8 cellular contexts compared by ENCODE assay signal in the genomic region with DNA sequence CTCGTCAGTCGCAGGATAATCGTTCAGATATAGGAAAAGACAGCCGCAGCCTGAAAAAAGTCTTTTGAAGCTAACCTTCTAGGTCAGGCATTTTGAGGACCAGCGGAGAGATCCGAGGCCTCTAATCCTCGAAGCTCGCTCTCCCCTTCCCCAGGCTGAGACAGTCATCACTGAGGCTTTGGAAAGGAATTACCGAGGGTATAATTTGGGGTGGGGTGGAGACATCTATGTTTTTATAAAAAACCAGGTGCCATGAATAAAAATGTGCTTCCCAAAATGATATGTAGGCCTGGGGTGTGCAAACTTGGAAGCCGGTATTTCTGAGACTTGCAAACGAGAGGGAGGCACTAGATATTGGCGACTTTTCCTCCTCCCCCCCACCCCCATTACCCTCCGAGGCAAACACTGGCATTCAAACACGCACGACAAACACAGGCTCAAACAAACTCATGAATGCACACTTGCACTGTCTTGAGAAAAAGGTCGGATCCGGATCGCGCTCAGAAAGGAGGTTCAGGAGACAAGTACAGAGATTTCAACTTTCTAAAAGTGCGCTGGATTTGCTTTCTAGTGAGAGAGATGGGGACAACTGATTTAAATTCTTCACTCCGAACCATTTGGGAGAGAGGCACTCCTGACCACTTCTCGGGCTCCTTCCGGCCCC. TPM values are rescaled to one million over a fixed set of nuclear protein-coding genes. Genes with fewer than 3 reads are reported as not detected.
A peak's percentile ranks its signal among the peaks of the same experiment; 100 is the strongest.
DNase-seq lines count a peak whose midpoint lies in the region; TF ChIP-seq lines count a peak whose summit lies in the region.
"Had no signal": no experiment of that assay in that cellular context is flagged by ENCODE, and none has a peak within 500 bp of the region (broad histone marks: within the 10 kb centered on the region; RNA-seq: fewer than 3 reads in every experiment).

No MANE protein-coding gene starts in this region.

- POLR2A ChIA-PET in activated CD4-positive, alpha-beta memory T cell treated with anti-CD3 and anti-CD28 coated beads, Interleukin-2, amount 10 ng/mL, durations not matched to agents 7 days and 5 days (lab: Charles Lee): no interaction called here

- DNase-seq in HAP-1 (ENCODE audit: low spot score in 2 of 2) (no peak), hepatocyte (ENCODE audit: low spot score) (no peak), SW480 (ENCODE audit: low spot score) (no peak), NCI-H146 (lab: John Stamatoyannopoulos, UW) (no peak)
- DNase-seq in activated CD4-positive, alpha-beta memory T cell treated with anti-CD3 and anti-CD28 coated beads, Interleukin-2, amount 10 ng/mL, durations not matched to agents 7 days and 5 days: no peak
- DNase-seq in stimulated activated CD4-positive, alpha-beta T cell treated with anti-CD3 and anti-CD28 coated beads, Interleukin-4, amount 100 ng/mL, for 1 hour: no peak
- DNase-seq: NCI-H446 had no signal

- CTCF ChIA-PET in activated CD4-positive, alpha-beta memory T cell treated with anti-CD3 and anti-CD28 coated beads, Interleukin-2, amount 10 ng/mL, durations not matched to agents 7 days and 5 days (lab: Charles Lee): no interaction called here

- peaks cover 3% of the 10 kb centered on the region for H3K9me3 Mint-ChIP-seq in activated CD4-positive, alpha-beta memory T cell treated with anti-CD3 and anti-CD28 coated beads, Interleukin-2, amount 10 ng/mL, durations not matched to agents 7 days and 5 days

- 30% methylated on average over 23 of the region's 23 CpGs for WGBS in hepatocyte (ENCODE audit: low lambda C conversion rate, missing lambda C conversion rate)

- H3K4me3 ChIP-seq in HAP-1 (peak overlapping the region; percentile 82), hepatocyte (peak overlapping the region; percentile 50), skeletal muscle tissue (ENCODE audit: low read length in 3 of 3) (peak overlapping the region; percentile 54 to 80 (median 66))

- peaks cover 3% of the 10 kb centered on the region for H3K4me1 Mint-ChIP-seq in activated CD4-positive, alpha-beta memory T cell treated with anti-CD3 and anti-CD28 coated beads, Interleukin-2, amount 10 ng/mL, durations not matched to agents 7 days and 5 days

- no peaks in the 10 kb centered on the region for H3K36me3 ChIP-seq in HAP-1 (replicated peaks)
- no peaks in the 10 kb centered on the region for H3K36me3 ChIP-seq in hepatocyte (replicated peaks; ENCODE audit: insufficient read depth, low read depth)
- no peaks in the 10 kb centered on the region for H3K36me3 ChIP-seq in skeletal muscle tissue (ENCODE audit: control insufficient read depth in 3 of 3, insufficient read depth in 3 of 3, low read length in 3 of 3)

- H3K9me2 ChIP-seq in hepatocyte (replicated peaks; ENCODE audit: insufficient read depth): no peaks in the 10 kb centered on the region

- peaks cover 7% of the 10 kb centered on the region for H3K36me3 Mint-ChIP-seq in activated CD4-positive, alpha-beta memory T cell treated with anti-CD3 and anti-CD28 coated beads, Interleukin-2, amount 10 ng/mL, durations not matched to agents 7 days and 5 days (ENCODE audit: low read depth)

- peaks cover 39% of the 10 kb centered on the region for H3K79me2 ChIP-seq in hepatocyte

- in situ Hi-C loops in HAP-1 (cut with MboI; ENCODE audit: low sequenced_read_pairs): loop anchor here (10.0 kb wide), 1 partner anchor 139 kb away; no protein-coding TSS in a partner anchor

- peaks cover 89% of the 10 kb centered on the region for H3K27me3 Mint-ChIP-seq in activated CD4-positive, alpha-beta memory T cell treated with anti-CD3 and anti-CD28 coated beads, Interleukin-2, amount 10 ng/mL, durations not matched to agents 7 days and 5 days

- TF ChIP-seq CTCF in hepatocyte (IDR thresholded peaks at IDR 0.05; ENCODE audit: poor library complexity): no peak

- peaks cover 33% of the 10 kb centered on the region for H3K4me1 ChIP-seq in HAP-1
- H3K4me1 ChIP-seq in hepatocyte (ENCODE audit: insufficient read depth): peaks cover 25% of the 10 kb centered on the region
- peaks cover 9 to 22% (median 21%) of the 10 kb centered on the region in 3 donors for H3K4me1 ChIP-seq in skeletal muscle tissue (ENCODE audit: control insufficient read depth in 3 of 3, insufficient read depth in 3 of 3, low read length in 3 of 3)

- H3K4me3 Mint-ChIP-seq in activated CD4-positive, alpha-beta memory T cell treated with anti-CD3 and anti-CD28 coated beads, Interleukin-2, amount 10 ng/mL, durations not matched to agents 7 days and 5 days: peak overlapping the region; percentile 57

- H3K27ac Mint-ChIP-seq in activated CD4-positive, alpha-beta memory T cell treated with anti-CD3 and anti-CD28 coated beads, Interleukin-2, amount 10 ng/mL, durations not matched to agents 7 days and 5 days: no peak overlapping the region

- H3K9ac ChIP-seq in skeletal muscle tissue (ENCODE audit: low read depth in 1 of 3, low read length in 3 of 3): peak overlapping the region in 2 of 3 donors; percentile 58 to 73

- no peaks in the 10 kb centered on the region for H4K20me1 ChIP-seq in hepatocyte (ENCODE audit: insufficient read depth, poor library complexity, severe bottlenecking)

- H3K27ac ChIP-seq in hepatocyte (peak overlapping the region; percentile 70), skeletal muscle tissue (ENCODE audit: low read depth, low read length) (no peak overlapping the region)

- H3K9me3 ChIP-seq in HAP-1: no peaks in the 10 kb centered on the region
- H3K9me3 ChIP-seq in hepatocyte (ENCODE audit: low read depth): no peaks in the 10 kb centered on the region
- H3K9me3 ChIP-seq in skeletal muscle tissue (ENCODE audit: control insufficient read depth in 3 of 3, low read length in 3 of 3): no peaks in the 10 kb centered on the region

- peak overlapping the region; percentile 58 for H2AFZ ChIP-seq in hepatocyte

- no peaks in the 10 kb centered on the region for H3K27me3 ChIP-seq in HAP-1 (ENCODE audit: low read depth)
- H3K27me3 ChIP-seq in hepatocyte: peaks cover 27% of the 10 kb centered on the region
- peaks cover 59 to 63% (median 61%) of the 10 kb centered on the region in 3 donors for H3K27me3 ChIP-seq in skeletal muscle tissue (ENCODE audit: control insufficient read depth in 3 of 3, insufficient read depth in 3 of 3, low read length in 3 of 3)

- H3K4me2 ChIP-seq in hepatocyte: peak overlapping the region; percentile 83

RNA-seq across cellular contexts. Expression of a gene that starts 0.9 kb away (rescaled TPM):
- not detected for total RNA-seq in activated CD4-positive, alpha-beta memory T cell treated with anti-CD3 and anti-CD28 coated beads, Interleukin-2, amount 10 ng/mL, durations not matched to agents 7 days and 5 days
- 20.7 and 28.8 TPM in 2 replicates for total RNA-seq in hepatocyte
- 28.4 and 31.5 TPM in 2 replicates for polyA plus RNA-seq in hepatocyte
- total RNA-seq in skeletal muscle tissue: not detected

Comparison
In these comparisons a context has a peak if more than half of its experiments do, and no peak if none do; other contexts are left out.
1. RNA of a gene that starts 0.9 kb away (total RNA-seq): 20.7 to 28.8 TPM in hepatocyte; not detected in activated CD4-positive, alpha-beta memory T cell treated with anti-CD3 and anti-CD28 coated beads, Interleukin-2, amount 10 ng/mL, durations not matched to agents 7 days and 5 days and not detected in skeletal muscle tissue (single experiment); every median in the first group is over 10 times any median in the second.
2. Peak in every context shown above with its lines, with median percentiles within 50 percentile points of each other: H3K4me3 ChIP-seq.